ENCODE assay signal across 1 cellular context in genomic region chr7:45863715-45864114, GRCh38.
TF ChIP-seq lines count a peak whose summit lies in the region.

No MANE protein-coding gene starts in this region.

TF ChIP-seq in WTC11, 78 proteins besides CTCF, POLR2A, EP300 and RAD21 (continued from another document):
- TF ChIP-seq, protein P1, sequence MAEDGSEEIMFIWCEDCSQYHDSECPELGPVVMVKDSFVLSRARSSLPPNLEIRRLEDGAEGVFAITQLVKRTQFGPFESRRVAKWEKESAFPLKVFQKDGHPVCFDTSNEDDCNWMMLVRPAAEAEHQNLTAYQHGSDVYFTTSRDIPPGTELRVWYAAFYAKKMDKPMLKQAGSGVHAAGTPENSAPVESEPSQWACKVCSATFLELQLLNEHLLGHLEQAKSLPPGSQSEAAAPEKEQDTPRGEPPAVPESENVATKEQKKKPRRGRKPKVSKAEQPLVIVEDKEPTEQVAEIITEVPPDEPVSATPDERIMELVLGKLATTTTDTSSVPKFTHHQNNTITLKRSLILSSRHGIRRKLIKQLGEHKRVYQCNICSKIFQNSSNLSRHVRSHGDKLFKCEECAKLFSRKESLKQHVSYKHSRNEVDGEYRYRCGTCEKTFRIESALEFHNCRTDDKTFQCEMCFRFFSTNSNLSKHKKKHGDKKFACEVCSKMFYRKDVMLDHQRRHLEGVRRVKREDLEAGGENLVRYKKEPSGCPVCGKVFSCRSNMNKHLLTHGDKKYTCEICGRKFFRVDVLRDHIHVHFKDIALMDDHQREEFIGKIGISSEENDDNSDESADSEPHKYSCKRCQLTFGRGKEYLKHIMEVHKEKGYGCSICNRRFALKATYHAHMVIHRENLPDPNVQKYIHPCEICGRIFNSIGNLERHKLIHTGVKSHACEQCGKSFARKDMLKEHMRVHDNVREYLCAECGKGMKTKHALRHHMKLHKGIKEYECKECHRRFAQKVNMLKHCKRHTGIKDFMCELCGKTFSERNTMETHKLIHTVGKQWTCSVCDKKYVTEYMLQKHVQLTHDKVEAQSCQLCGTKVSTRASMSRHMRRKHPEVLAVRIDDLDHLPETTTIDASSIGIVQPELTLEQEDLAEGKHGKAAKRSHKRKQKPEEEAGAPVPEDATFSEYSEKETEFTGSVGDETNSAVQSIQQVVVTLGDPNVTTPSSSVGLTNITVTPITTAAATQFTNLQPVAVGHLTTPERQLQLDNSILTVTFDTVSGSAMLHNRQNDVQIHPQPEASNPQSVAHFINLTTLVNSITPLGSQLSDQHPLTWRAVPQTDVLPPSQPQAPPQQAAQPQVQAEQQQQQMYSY (CRISPR knock-in tag; IDR thresholded peaks at IDR 0.05), result no peak
- no peak for TF ChIP-seq ZNF416 (CRISPR knock-in tag; IDR thresholded peaks at IDR 0.05)
